In the genomic region with DNA sequence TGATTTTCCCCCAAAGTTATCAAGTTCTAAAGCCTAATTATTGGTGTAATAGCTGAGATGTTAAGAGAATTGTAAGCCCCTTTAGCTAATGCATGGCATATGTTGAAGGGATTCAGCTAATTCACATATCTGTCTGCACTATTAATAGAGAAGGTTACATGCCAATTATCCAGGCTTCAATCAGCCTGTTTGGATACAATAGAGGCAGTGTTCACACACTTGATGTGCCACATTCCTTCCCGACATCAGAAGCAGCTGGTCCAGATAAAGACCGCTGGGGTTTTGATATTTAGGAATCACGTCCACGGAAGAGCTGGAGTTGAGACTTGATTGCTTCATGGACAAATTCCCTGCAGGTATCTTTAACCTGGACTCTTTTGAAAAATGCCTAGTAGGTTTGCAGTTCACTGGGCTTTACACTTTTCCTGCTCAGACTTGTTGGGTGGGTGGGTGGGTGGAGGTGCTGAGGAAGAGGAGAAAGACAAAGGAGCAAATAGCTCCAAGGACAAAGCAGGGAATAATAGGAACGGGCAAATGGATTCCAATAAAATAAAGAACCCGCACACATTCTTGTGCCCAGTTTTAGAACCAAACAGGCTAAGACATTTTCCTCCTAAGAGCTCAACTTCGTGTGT, we compare ENCODE assay signal across 9 cellular contexts.
DNase-seq lines count a peak whose midpoint lies in the region; ATAC-seq, FAIRE-seq and TF ChIP-seq lines count a peak whose summit lies in the region.
"Had no signal": no experiment of that assay in that cellular context is flagged by ENCODE, and none has a peak within 500 bp of the region (broad histone marks: within the 10 kb centered on the region; RNA-seq: fewer than 3 reads in every experiment).

No MANE protein-coding gene starts in this region.

- H3K9me3 ChIP-seq in small intestine (ENCODE audit: control insufficient read depth, low read depth): no peaks in the 10 kb centered on the region

- FAIRE-seq in small intestine (lab: Jason Lieb, UNC): no peak

- H3K27ac ChIP-seq in skin epidermis (peak overlapping the region in 19 of 21 experiments; percentile 63 to 91 (median 85)), small intestine (ENCODE audit: low read depth in 1 of 2, low read length in 1 of 2) (peak overlapping the region in 1 of 2 donors; percentile 24)

- no peak for ATAC-seq in HG02623 (IDR thresholded peaks at IDR 0.05; ENCODE audit: unreplicated experiment)

- H3K36me3 ChIP-seq in small intestine (ENCODE audit: control insufficient read depth in 2 of 2, insufficient read depth in 2 of 2, low read length in 2 of 2) (no peaks in the 10 kb centered on the region), H7 (replicated peaks; ENCODE audit: control insufficient read depth, insufficient read depth, low read length) (no peaks in the 10 kb centered on the region)

- WGBS in small intestine, 3 donors: 24 to 57% (median 38%) methylated on average over 7 of the region's 7 CpGs

- no peak overlapping the region for H3K4me3 ChIP-seq in fibroblast of pulmonary artery (replicated peaks; ENCODE audit: low read depth, low read length)
- H3K4me3 ChIP-seq in skin epidermis: peak overlapping the region in 4 of 7 experiments; percentile 7 to 24 (median 12)
- no peak overlapping the region for H3K4me3 ChIP-seq in small intestine (ENCODE audit: low read depth in 1 of 2, low read length in 2 of 2)
- H3K4me3 ChIP-seq in H7 (ENCODE audit: insufficient read depth, low read depth, low read length): no peak overlapping the region

- H3K27me3 ChIP-seq in small intestine (ENCODE audit: control insufficient read depth in 2 of 2, insufficient read depth in 2 of 2, low read length in 2 of 2) (no peaks in the 10 kb centered on the region), H7 (ENCODE audit: control insufficient read depth, insufficient read depth, low read length) (no peaks in the 10 kb centered on the region)

- peaks cover 3 to 14% of the 10 kb centered on the region in 2 donors for H3K4me1 ChIP-seq in small intestine (ENCODE audit: control insufficient read depth in 2 of 2, insufficient read depth in 1 of 2, low read depth in 1 of 2, low read length in 1 of 2)

- DNase-seq in NCI-H510A treated with DMSO at 0.1 percent for 48 hours (lab: John Stamatoyannopoulos, UW) (peak; percentile 37), NCI-H510A (lab: John Stamatoyannopoulos, UW) (no peak), RPMI7951 (ENCODE audit: low read depth) (peak; percentile 76), fibroblast of pulmonary artery (ENCODE audit: low read depth) (peak; percentile 19), small intestine (no peak), H7 (no peak)
- DNase-seq: stimulated activated CD4-positive, alpha-beta T cell treated with anti-CD3 and anti-CD28 coated beads, Interleukin-4, amount 100 ng/mL, for 1 hour had no signal

- no peak for TF ChIP-seq CTCF in fibroblast of pulmonary artery (IDR thresholded peaks at IDR 0.05; ENCODE audit: low read length, missing control alignments)

Comparison
In these comparisons a context has a peak if more than half of its experiments do, and no peak if none do; other contexts are left out.
1. DNase-seq: peak in NCI-H510A treated with DMSO at 0.1 percent for 48 hours (single experiment), RPMI7951 (single experiment) and fibroblast of pulmonary artery (single experiment); none in NCI-H510A (single experiment), small intestine (single experiment) and H7 (single experiment).
2. H3K4me3 ChIP-seq: peak in skin epidermis (4 of 7); none in fibroblast of pulmonary artery (single experiment), small intestine (0 of 2) and H7 (single experiment).